ENCODE assay signal across 23 cellular contexts in the genomic region with DNA sequence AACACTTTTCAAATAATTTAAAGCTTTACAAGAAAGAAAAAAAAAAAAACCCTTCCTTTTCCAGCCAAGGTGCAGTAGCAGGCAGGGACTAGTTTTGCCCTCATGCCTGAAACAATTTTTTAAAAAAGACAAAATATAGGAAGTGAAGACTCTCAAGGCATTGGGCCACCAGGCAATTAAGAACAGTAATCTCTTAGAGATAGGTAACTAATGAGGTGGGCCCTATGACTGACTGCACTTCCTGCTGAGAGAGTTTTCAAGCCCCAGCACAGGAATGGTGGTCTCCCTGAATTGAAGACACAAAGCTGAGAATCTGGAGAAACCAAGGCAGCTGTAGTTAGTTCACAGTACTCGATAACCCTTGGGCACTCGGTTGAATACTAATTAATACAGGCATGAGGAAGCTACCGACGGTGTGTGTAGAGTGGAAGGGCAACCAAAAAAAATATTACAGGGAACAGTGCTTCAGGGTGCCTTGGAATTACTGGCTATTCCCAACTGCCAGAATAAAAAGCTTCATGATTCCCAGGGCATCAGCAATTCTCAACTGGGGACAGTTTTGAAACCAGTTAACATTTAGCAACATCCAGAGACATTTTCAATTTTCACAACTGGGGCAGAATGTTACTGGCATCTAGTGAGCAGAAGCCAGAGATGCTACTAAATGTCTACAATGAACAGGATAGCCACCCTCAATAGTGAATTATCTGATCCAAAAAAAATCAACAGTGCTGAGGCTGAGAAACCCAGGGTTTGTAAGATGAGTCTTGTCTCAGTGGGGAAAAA. TPM values are rescaled to one million over a fixed set of nuclear protein-coding genes. Genes with fewer than 3 reads are reported as not detected.
DNase-seq lines count a peak whose midpoint lies in the region; ATAC-seq and TF ChIP-seq lines count a peak whose summit lies in the region.
"Had no signal": no experiment of that assay in that cellular context is flagged by ENCODE, and none has a peak within 500 bp of the region (broad histone marks: within the 10 kb centered on the region; RNA-seq: fewer than 3 reads in every experiment).

No MANE protein-coding gene starts in this region.

- H3K4me1 Mint-ChIP-seq in CD4-positive, CD25-positive, alpha-beta regulatory T cell, result peaks cover 22 to 57% (median 40%) of the 10 kb centered on the region in 4 donors
- H3K4me1 Mint-ChIP-seq in CD8-positive, alpha-beta T cell (ENCODE audit: low read depth), result peaks cover 46% of the 10 kb centered on the region
- H3K4me1 Mint-ChIP-seq in central memory CD8-positive, alpha-beta T cell, result peaks cover 45% of the 10 kb centered on the region
- no peaks in the 10 kb centered on the region for H3K4me1 Mint-ChIP-seq in neural progenitor cell
- no peaks in the 10 kb centered on the region for H3K4me1 Mint-ChIP-seq in type B pancreatic cell (ENCODE audit: unreplicated experiment)

- no peaks in the 10 kb centered on the region for H3K4me1 ChIP-seq in CD4-positive, CD25-positive, alpha-beta regulatory T cell (ENCODE audit: control insufficient read depth, insufficient read depth, low read length, poor library complexity, severe bottlenecking)
- H3K4me1 ChIP-seq in CD8-positive, alpha-beta T cell (ENCODE audit: insufficient read depth, low read length), result no peaks in the 10 kb centered on the region
- no peaks in the 10 kb centered on the region for H3K4me1 ChIP-seq in neural progenitor cell
- H3K4me1 ChIP-seq: right lobe of liver, uterus had no signal

- CTCF ChIA-PET in CD8-positive, alpha-beta T cell (lab: Charles Lee), result interaction anchor here (2.2 kb wide), 1 partner anchor 54 kb away, joined by 5 read pairs; no protein-coding TSS in a partner anchor

- no peak overlapping the region for H3K9ac ChIP-seq in neural progenitor cell

- no peak overlapping the region for H3K4me2 ChIP-seq in neural progenitor cell

- DNase-seq in CD4-positive, CD25-positive, alpha-beta regulatory T cell, result no peak
- no peak for DNase-seq in CD8-positive, alpha-beta T cell
- DNase-seq in central memory CD8-positive, alpha-beta T cell (ENCODE audit: low spot score in 2 of 2), result no peak
- DNase-seq in neural progenitor cell (ENCODE audit: low spot score) (peak; percentile 2), NCI-H1436 treated with DMSO at 0.1 percent for 48 hours (lab: John Stamatoyannopoulos, UW) (no peak), GM19238 (ENCODE audit: insufficient read length, low spot score) (no peak), type B pancreatic cell (ENCODE audit: extremely low spot score, unreplicated experiment) (no peak)
- DNase-seq: cortex of kidney, DMS153, HCEC 1CT, KG1, kidney glomerular epithelial cell, NCI-H187 treated with DMSO at 0.1 percent for 48 hours, NCI-H2227 treated with DMSO at 0.1 percent for 48 hours, NCI-H748 treated with DMSO at 0.1 percent for 48 hours, right lobe of liver, SHP77 treated with DMSO at 0.1 percent for 48 hours, SW 1271, uterus had no signal

- no peak overlapping the region for H3K4me3 Mint-ChIP-seq in CD4-positive, CD25-positive, alpha-beta regulatory T cell
- H3K4me3 Mint-ChIP-seq in CD8-positive, alpha-beta T cell, result no peak overlapping the region
- H3K4me3 Mint-ChIP-seq in central memory CD8-positive, alpha-beta T cell, result no peak overlapping the region
- H3K4me3 Mint-ChIP-seq in neural progenitor cell, result no peak overlapping the region
- H3K4me3 Mint-ChIP-seq in type B pancreatic cell, result no peak overlapping the region
- H3K4me3 Mint-ChIP-seq: activated T-helper 1 cell treated with anti-CD3 and anti-CD28 coated beads, Interleukin-12 subunit alpha, Interleukin-12 subunit beta, Interleukin-2, Interleukin-4 antibody, amounts not matched to agents 30 ng/mL and 10 ng/mL and 1 ng/mL, durations not matched to agents 14 hours and 24 hours and 36 hours had no signal

- peak overlapping the region; percentile 67 to 94 (median 73) for H3K27ac Mint-ChIP-seq in CD4-positive, CD25-positive, alpha-beta regulatory T cell
- peak overlapping the region; percentile 56 for H3K27ac Mint-ChIP-seq in CD8-positive, alpha-beta T cell
- peak overlapping the region; percentile 65 for H3K27ac Mint-ChIP-seq in central memory CD8-positive, alpha-beta T cell (ENCODE audit: low read depth)
- H3K27ac Mint-ChIP-seq in neural progenitor cell, result no peak overlapping the region
- H3K27ac Mint-ChIP-seq in type B pancreatic cell, result no peak overlapping the region
- H3K27ac Mint-ChIP-seq: activated T-helper 1 cell treated with anti-CD3 and anti-CD28 coated beads, Interleukin-12 subunit alpha, Interleukin-12 subunit beta, Interleukin-2, Interleukin-4 antibody, amounts not matched to agents 30 ng/mL and 10 ng/mL and 1 ng/mL, durations not matched to agents 14 hours and 24 hours and 36 hours had no signal

- H3K9me3 ChIP-seq in CD4-positive, CD25-positive, alpha-beta regulatory T cell (ENCODE audit: control insufficient read depth in 2 of 2, low read length in 2 of 2), result no peaks in the 10 kb centered on the region
- no peaks in the 10 kb centered on the region for H3K9me3 ChIP-seq in CD8-positive, alpha-beta T cell (ENCODE audit: low read length)
- H3K9me3 ChIP-seq in neural progenitor cell (ENCODE audit: low read depth), result no peaks in the 10 kb centered on the region
- H3K9me3 ChIP-seq: right lobe of liver, uterus had no signal

- H3K4me3 ChIP-seq in CD4-positive, CD25-positive, alpha-beta regulatory T cell (ENCODE audit: low read depth, low read length), result no peak overlapping the region
- no peak overlapping the region for H3K4me3 ChIP-seq in CD8-positive, alpha-beta T cell (ENCODE audit: low read depth, low read length)
- no peak overlapping the region for H3K4me3 ChIP-seq in neural progenitor cell
- H3K4me3 ChIP-seq: right lobe of liver, uterus had no signal

- peaks cover 19% of the 10 kb centered on the region for H3K36me3 Mint-ChIP-seq in CD4-positive, CD25-positive, alpha-beta regulatory T cell
- H3K36me3 Mint-ChIP-seq in CD8-positive, alpha-beta T cell, result peaks cover 25% of the 10 kb centered on the region
- peaks cover 5% of the 10 kb centered on the region for H3K36me3 Mint-ChIP-seq in central memory CD8-positive, alpha-beta T cell (ENCODE audit: insufficient read depth)
- H3K36me3 Mint-ChIP-seq in neural progenitor cell (no peaks in the 10 kb centered on the region), type B pancreatic cell (no peaks in the 10 kb centered on the region)

- peaks cover 6% of the 10 kb centered on the region for H3K36me3 ChIP-seq in CD4-positive, CD25-positive, alpha-beta regulatory T cell (ENCODE audit: control insufficient read depth, insufficient read depth, low read length)
- no peaks in the 10 kb centered on the region for H3K36me3 ChIP-seq in CD8-positive, alpha-beta T cell (ENCODE audit: insufficient read depth, low read length)
- no peaks in the 10 kb centered on the region for H3K36me3 ChIP-seq in neural progenitor cell
- H3K36me3 ChIP-seq: right lobe of liver, uterus had no signal

- POLR2A ChIA-PET in CD8-positive, alpha-beta T cell (lab: Charles Lee), result interaction anchor here (1.3 kb wide), 1 partner anchor 47 kb away, joined by 5 read pairs; no protein-coding TSS in a partner anchor

- peaks cover 0 to 2% (median 0%) of the 10 kb centered on the region in 7 donors for H3K9me3 Mint-ChIP-seq in CD4-positive, CD25-positive, alpha-beta regulatory T cell
- H3K9me3 Mint-ChIP-seq in CD8-positive, alpha-beta T cell, result no peaks in the 10 kb centered on the region
- H3K9me3 Mint-ChIP-seq in central memory CD8-positive, alpha-beta T cell, result no peaks in the 10 kb centered on the region
- no peaks in the 10 kb centered on the region for H3K9me3 Mint-ChIP-seq in neural progenitor cell
- no peaks in the 10 kb centered on the region for H3K9me3 Mint-ChIP-seq in type B pancreatic cell
- H3K9me3 Mint-ChIP-seq: activated T-helper 1 cell treated with anti-CD3 and anti-CD28 coated beads, Interleukin-12 subunit alpha, Interleukin-12 subunit beta, Interleukin-2, Interleukin-4 antibody, amounts not matched to agents 30 ng/mL and 10 ng/mL and 1 ng/mL, durations not matched to agents 14 hours and 24 hours and 36 hours had no signal

- intact Hi-C loops in CD8-positive, alpha-beta T cell (cut with DNase I, micrococcal nuclease), result loop anchor here in 1 of 2 experiments (5.0 kb wide), 1 partner anchor 35 kb away; the partner anchor contains the start of gene PLN

- H3F3A ChIP-seq in neural progenitor cell (ENCODE audit: low read depth), result no peaks in the 10 kb centered on the region

- no peak overlapping the region for H2AFZ ChIP-seq in neural progenitor cell (replicated peaks)

- H3K79me2 ChIP-seq in neural progenitor cell (ENCODE audit: low read depth), result no peaks in the 10 kb centered on the region

- ATAC-seq in CD4-positive, CD25-positive, alpha-beta regulatory T cell (ENCODE audit: low read depth in 2 of 2), result no peak
- no peak for ATAC-seq in CD8-positive, alpha-beta T cell
- no peak for ATAC-seq in central memory CD8-positive, alpha-beta T cell (replicated peaks; ENCODE audit: extremely low read depth, poor library complexity, severe bottlenecking)
- ATAC-seq: right lobe of liver had no signal

- no peak overlapping the region for H3K27ac ChIP-seq in CD4-positive, CD25-positive, alpha-beta regulatory T cell (ENCODE audit: insufficient read depth, low read length, poor library complexity, severe bottlenecking)
- no peak overlapping the region for H3K27ac ChIP-seq in CD8-positive, alpha-beta T cell (ENCODE audit: low read depth, low read length)
- no peak overlapping the region for H3K27ac ChIP-seq in neural progenitor cell
- H3K27ac ChIP-seq: right lobe of liver, uterus had no signal

- no peaks in the 10 kb centered on the region for H3K27me3 ChIP-seq in CD4-positive, CD25-positive, alpha-beta regulatory T cell (ENCODE audit: control insufficient read depth, insufficient read depth, low read length)
- no peaks in the 10 kb centered on the region for H3K27me3 ChIP-seq in CD8-positive, alpha-beta T cell (ENCODE audit: insufficient read depth, low read length)
- no peaks in the 10 kb centered on the region for H3K27me3 ChIP-seq in neural progenitor cell
- H3K27me3 ChIP-seq: right lobe of liver, uterus had no signal

- no peaks in the 10 kb centered on the region for H3K27me3 Mint-ChIP-seq in CD4-positive, CD25-positive, alpha-beta regulatory T cell
- no peaks in the 10 kb centered on the region for H3K27me3 Mint-ChIP-seq in CD8-positive, alpha-beta T cell (ENCODE audit: low read depth)
- H3K27me3 Mint-ChIP-seq in central memory CD8-positive, alpha-beta T cell, result no peaks in the 10 kb centered on the region
- H3K27me3 Mint-ChIP-seq in neural progenitor cell (ENCODE audit: insufficient read depth, low read depth) (no peaks in the 10 kb centered on the region), type B pancreatic cell (no peaks in the 10 kb centered on the region)

- TF ChIP-seq CTCF in CD8-positive, alpha-beta T cell (IDR thresholded peaks at IDR 0.05), result no peak
- no peak for TF ChIP-seq CTCF in neural progenitor cell (IDR thresholded peaks at IDR 0.05)
- no peak for TF ChIP-seq CTCF in type B pancreatic cell (conservative IDR thresholded peaks at IDR 0.05)

- no peaks in the 10 kb centered on the region for H4K20me1 ChIP-seq in neural progenitor cell (ENCODE audit: low read depth)

RNA-seq across cellular contexts. Expression of gene PLN, which starts 36.0 kb away (rescaled TPM):
- total RNA-seq in CD4-positive, CD25-positive, alpha-beta regulatory T cell, result not detected
- under 1 TPM; 0.13 to 0.40 (median 0.27) TPM for polyA plus RNA-seq in CD4-positive, CD25-positive, alpha-beta regulatory T cell
- not detected for total RNA-seq in CD8-positive, alpha-beta T cell
- total RNA-seq in neural progenitor cell (ENCODE audit: low replicate concordance) (not detected in 2 replicates), type B pancreatic cell (ENCODE audit: low replicate concordance) (0.24 and 0.45 TPM in 2 replicates)
- total RNA-seq: activated T-helper 1 cell treated with anti-CD3 and anti-CD28 coated beads, Interleukin-12 subunit alpha, Interleukin-12 subunit beta, Interleukin-2, Interleukin-4 antibody, amounts not matched to agents 30 ng/mL and 10 ng/mL and 1 ng/mL, durations not matched to agents 14 hours and 24 hours and 36 hours; G401; HT1080; osteocyte had no signal

Comparison
In these comparisons a context has a peak if more than half of its experiments do, and no peak if none do; other contexts are left out.
1. H3K27ac Mint-ChIP-seq: peak in CD4-positive, CD25-positive, alpha-beta regulatory T cell (3 of 3), CD8-positive, alpha-beta T cell (single experiment) and central memory CD8-positive, alpha-beta T cell (single experiment); none in neural progenitor cell (single experiment) and type B pancreatic cell (single experiment).